Comparison of ENCODE assay signal across 11 cellular contexts in the genomic region with DNA sequence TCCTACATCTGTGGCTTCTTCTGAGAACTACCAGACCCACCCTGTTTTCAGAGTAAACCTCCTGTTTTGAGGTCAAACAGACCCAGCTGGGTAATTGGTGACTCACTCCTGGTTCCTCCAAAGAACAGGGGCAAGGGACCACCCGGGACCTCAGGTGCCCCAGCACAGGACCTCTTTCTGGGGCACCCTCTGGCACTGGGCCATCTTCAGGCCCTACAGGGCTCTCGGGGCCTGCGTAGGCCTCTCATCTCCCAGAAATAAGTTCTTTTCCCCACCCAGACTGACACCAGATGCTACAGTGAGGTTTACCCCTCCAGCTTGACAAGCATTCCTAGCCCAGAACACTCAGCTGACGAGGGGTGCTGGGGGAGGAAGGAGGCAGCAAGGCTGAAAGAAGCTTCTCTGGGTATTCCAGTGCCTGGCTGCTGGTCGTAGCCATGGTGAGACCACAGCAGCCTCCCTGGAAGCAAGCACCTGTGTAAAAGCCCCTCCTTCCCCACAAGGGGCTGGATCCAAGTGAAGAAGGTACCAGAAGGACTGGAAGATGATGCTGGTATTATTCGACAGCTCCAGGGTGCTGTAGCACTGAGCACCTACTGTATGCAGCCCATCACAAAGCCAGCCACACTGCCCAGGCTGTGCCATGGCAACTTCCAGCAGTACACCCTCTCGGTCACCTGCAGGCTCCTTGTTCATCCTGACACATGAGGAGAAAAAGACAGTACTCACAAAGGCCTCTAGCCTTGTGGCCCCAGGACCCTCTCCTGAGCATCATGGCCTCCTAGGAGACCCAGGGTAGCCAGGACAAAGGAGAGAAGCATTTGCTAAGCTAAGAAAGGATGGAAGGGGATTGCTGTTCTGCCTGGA. TPM values are rescaled to one million over a fixed set of nuclear protein-coding genes. Genes with fewer than 3 reads are reported as not detected.
DNase-seq lines count a peak whose midpoint lies in the region; ATAC-seq, FAIRE-seq and TF ChIP-seq lines count a peak whose summit lies in the region.
"Had no signal": no experiment of that assay in that cellular context is flagged by ENCODE, and none has a peak within 500 bp of the region (broad histone marks: within the 10 kb centered on the region; RNA-seq: fewer than 3 reads in every experiment).

No MANE protein-coding gene starts in this region.

- no peak overlapping the region for H3K9ac ChIP-seq in mammary epithelial cell (ENCODE audit: insufficient read depth, low read length)

- peak overlapping the region; percentile 99 for H3K27ac Mint-ChIP-seq in activated T-helper 17 cell treated with anti-CD3 and anti-CD28 coated beads, Interleukin-2, amount 50 U/mL, for 72 hours
- H3K27ac Mint-ChIP-seq: type B pancreatic cell had no signal

- BruUV-seq in mammary epithelial cell (replicated peaks; lab: Mats Ljungman, UMichigan) = no TSS peak

- peak; percentile 82 for FAIRE-seq in GM18507 (lab: Jason Lieb, UNC)

- peak overlapping the region; percentile 97 for H3K4me3 Mint-ChIP-seq in activated T-helper 17 cell treated with anti-CD3 and anti-CD28 coated beads, Interleukin-2, amount 50 U/mL, for 72 hours
- H3K4me3 Mint-ChIP-seq: type B pancreatic cell had no signal

- DNase-seq in GM18507 (ENCODE audit: extremely low spot score, insufficient read length, low read depth) = no peak
- DNase-seq in mammary epithelial cell = no peak
- no peak for DNase-seq in NCI-H2196 (lab: John Stamatoyannopoulos, UW; ENCODE audit: unreplicated experiment)
- no peak for DNase-seq in GDM1 (lab: John Stamatoyannopoulos, UW)

- H3K36me3 Mint-ChIP-seq in activated T-helper 17 cell treated with anti-CD3 and anti-CD28 coated beads, Interleukin-2, amount 50 U/mL, for 72 hours (ENCODE audit: low read depth) = peaks cover 7% of the 10 kb centered on the region
- H3K36me3 Mint-ChIP-seq: type B pancreatic cell had no signal

- no peaks in the 10 kb centered on the region for H4K20me1 ChIP-seq in mammary epithelial cell (ENCODE audit: insufficient read depth, low read length)

- no peaks in the 10 kb centered on the region for H3K27me3 Mint-ChIP-seq in activated T-helper 17 cell treated with anti-CD3 and anti-CD28 coated beads, Interleukin-2, amount 50 U/mL, for 72 hours

- CTCF ChIA-PET in mammary epithelial cell (lab: Charles Lee; ENCODE audit: low non-redundant PET) = no interaction called here

- H3K9me3 ChIP-seq in mammary epithelial cell (replicated peaks; ENCODE audit: insufficient read depth, low read length) = no peaks in the 10 kb centered on the region

- ATAC-seq in HG03378 (IDR thresholded peaks at IDR 0.05; ENCODE audit: unreplicated experiment) = peak; percentile 27
- ATAC-seq in activated T-helper 17 cell treated with anti-CD3 and anti-CD28 coated beads, Interleukin-2, amount 50 U/mL, for 72 hours (replicated peaks) = peak; percentile 36
- ATAC-seq in GM19397 (IDR thresholded peaks at IDR 0.05; ENCODE audit: unreplicated experiment) = no peak

- in situ Hi-C loops in mammary epithelial cell (cut with MboI; ENCODE audit: low sequenced_read_pairs in 2 of 2) = no loop called here

- H3K27me3 ChIP-seq in mammary epithelial cell (ENCODE audit: insufficient read depth, low read length) = peaks cover 4% of the 10 kb centered on the region

- H3K4me3 ChIP-seq in skin epidermis (no peak overlapping the region), mammary epithelial cell (replicated peaks in 1 of 3; ENCODE audit: insufficient read depth in 1 of 3, low read depth in 2 of 3, low read length in 3 of 3) (no peak overlapping the region)

- no peaks in the 10 kb centered on the region for H3K36me3 ChIP-seq in mammary epithelial cell (ENCODE audit: insufficient read depth, low read length)

- H3K27ac ChIP-seq in skin epidermis (peak overlapping the region in 17 of 21 experiments; percentile 11 to 92 (median 85)), mammary epithelial cell (ENCODE audit: insufficient read depth, low read depth, low read length) (no peak overlapping the region)

- peaks cover 39% of the 10 kb centered on the region for H3K4me1 Mint-ChIP-seq in activated T-helper 17 cell treated with anti-CD3 and anti-CD28 coated beads, Interleukin-2, amount 50 U/mL, for 72 hours

- no peaks in the 10 kb centered on the region for H3K79me2 ChIP-seq in mammary epithelial cell (ENCODE audit: insufficient read depth, low read length)

- no peak overlapping the region for H3K4me2 ChIP-seq in mammary epithelial cell (ENCODE audit: insufficient read depth, low read depth, low read length)

- peaks cover 8% of the 10 kb centered on the region for H3K4me1 ChIP-seq in mammary epithelial cell (ENCODE audit: insufficient read depth, low read length)

- TF ChIP-seq CTCF in mammary epithelial cell (conservative IDR thresholded peaks at IDR 0.05 in 1 of 2, IDR thresholded peaks at IDR 0.05 in 1 of 2; ENCODE audit: extremely low read depth in 1 of 2, insufficient read depth in 1 of 2, low read depth in 1 of 2, low read length in 2 of 2) = no peak

- dilution Hi-C loops in mammary epithelial cell (cut with HindIII; ENCODE audit: low sequenced_read_pairs) = no loop called here

- no peaks in the 10 kb centered on the region for H3K9me3 Mint-ChIP-seq in activated T-helper 17 cell treated with anti-CD3 and anti-CD28 coated beads, Interleukin-2, amount 50 U/mL, for 72 hours
- H3K9me3 Mint-ChIP-seq: type B pancreatic cell had no signal

- H2AFZ ChIP-seq in mammary epithelial cell (ENCODE audit: low read depth, low read length) = no peak overlapping the region

- WGBS in mammary epithelial cell (ENCODE audit: low coverage, missing lambda C conversion rate) = 77% methylated on average over 7 of the region's 7 CpGs

- intact Hi-C loops in mammary epithelial cell (cut with micrococcal nuclease) = no loop called here

RNA-seq across cellular contexts. Expression of gene ALOX5, which starts 47.4 kb away (rescaled TPM):
- 1 to 10 TPM; 4.0 to 7.9 TPM for total RNA-seq in activated T-helper 17 cell treated with anti-CD3 and anti-CD28 coated beads, Interleukin-2, amount 50 U/mL, for 72 hours
- total RNA-seq in mammary epithelial cell = under 1 TPM; 0.12 to 0.17 TPM
- polyA plus RNA-seq in mammary epithelial cell = not detected
- polyA minus RNA-seq in mammary epithelial cell = not detected
- total RNA-seq: fibroblast of lung, osteocyte had no signal
- polyA plus RNA-seq: fibroblast of lung had no signal

Comparison
In these comparisons a context has a peak if more than half of its experiments do, and no peak if none do; other contexts are left out.
1. RNA of gene ALOX5, which starts 47.4 kb away (total RNA-seq): 4.0 to 7.9 TPM in activated T-helper 17 cell treated with anti-CD3 and anti-CD28 coated beads, Interleukin-2, amount 50 U/mL, for 72 hours; 0.12 to 0.17 TPM in mammary epithelial cell; every median in the first group is over 4 times any median in the second.